ENCODE assay signal across 27 cellular contexts in genomic region chr2:214401580-214401979, GRCh38. TPM values are rescaled to one million over a fixed set of nuclear protein-coding genes. Genes with fewer than 3 reads are reported as not detected.
"Had no signal": no experiment of that assay in that cellular context is flagged by ENCODE, and none has a peak within 500 bp of the region (broad histone marks: within the 10 kb centered on the region; RNA-seq: fewer than 3 reads in every experiment).

No MANE protein-coding gene starts in this region.

- H3K4me1 ChIP-seq: psoas muscle, right lobe of liver, spleen, tibial nerve, upper lobe of right lung, vagina had no signal

- DNase-seq: cortex of kidney; dorsolateral prefrontal cortex; effector CD8-positive, alpha-beta T cell; head of caudate nucleus; kidney glomerular epithelial cell; mucosa of descending colon; naive thymus-derived CD8-positive, alpha-beta T cell; psoas muscle; retina; right lobe of liver; spleen; stimulated activated CD4-positive, alpha-beta T cell treated with anti-CD3 and anti-CD28 coated beads, Interleukin-15, amount 100 ng/mL, for 24 hours; stimulated activated CD4-positive, alpha-beta T cell treated with anti-CD3 and anti-CD28 coated beads, Interleukin-1b, Interleukin-23, amount 100 ng/mL, for 48 hours; stimulated activated CD4-positive, alpha-beta T cell treated with anti-CD3 and anti-CD28 coated beads, Interleukin-4, amount 100 ng/mL, for 24 hours; upper lobe of right lung had no signal

- H3K36me3 Mint-ChIP-seq: naive thymus-derived CD8-positive, alpha-beta T cell; stimulated activated memory B cell treated with anti-CD40 and anti-IgM and Interleukin-4, amounts not matched to agents 10 μg/mL and 1 μg/mL and 100 μg/mL, for 72 hours had no signal

- ATAC-seq: esophagus mucosa; left lobe of liver; mucosa of descending colon; naive thymus-derived CD8-positive, alpha-beta T cell; psoas muscle; right lobe of liver; stimulated activated memory B cell treated with anti-CD40 and anti-IgM and Interleukin-4, amounts not matched to agents 10 μg/mL and 1 μg/mL and 100 μg/mL, for 72 hours; upper lobe of right lung had no signal

- H3K4me1 Mint-ChIP-seq: naive thymus-derived CD8-positive, alpha-beta T cell; stimulated activated memory B cell treated with anti-CD40 and anti-IgM and Interleukin-4, amounts not matched to agents 10 μg/mL and 1 μg/mL and 100 μg/mL, for 72 hours had no signal

- H3K4me3 Mint-ChIP-seq: naive thymus-derived CD8-positive, alpha-beta T cell; stimulated activated memory B cell treated with anti-CD40 and anti-IgM and Interleukin-4, amounts not matched to agents 10 μg/mL and 1 μg/mL and 100 μg/mL, for 72 hours; stimulated activated naive CD8-positive, alpha-beta T cell treated with anti-CD3 and anti-CD28 coated beads, Interleukin-15, Interleukin-2, amounts not matched to agents 100 ng/mL and 50 ng/mL, for 24 hours had no signal

- H3K4me3 ChIP-seq: dorsolateral prefrontal cortex, hepatocyte, mucosa of descending colon, psoas muscle, right lobe of liver, spleen, tibial nerve, upper lobe of right lung, vagina had no signal

- H3K36me3 ChIP-seq: neutrophil, right lobe of liver, spleen, tibial nerve, upper lobe of right lung, vagina had no signal

- H3K9me3 Mint-ChIP-seq: stimulated activated memory B cell treated with anti-CD40 and anti-IgM and Interleukin-4, amounts not matched to agents 10 μg/mL and 1 μg/mL and 100 μg/mL, for 72 hours; stimulated activated naive CD8-positive, alpha-beta T cell treated with anti-CD3 and anti-CD28 coated beads, Interleukin-15, Interleukin-2, amounts not matched to agents 100 ng/mL and 50 ng/mL, for 24 hours had no signal

- H3K9me3 ChIP-seq: mucosa of descending colon, neutrophil, psoas muscle, right lobe of liver, spleen, tibial nerve, upper lobe of right lung, vagina had no signal

- H3K27me3 ChIP-seq: dorsolateral prefrontal cortex, hepatocyte, neutrophil, right lobe of liver, spleen, tibial nerve, upper lobe of right lung, vagina had no signal

- H3K27ac Mint-ChIP-seq: naive thymus-derived CD8-positive, alpha-beta T cell; stimulated activated memory B cell treated with anti-CD40 and anti-IgM and Interleukin-4, amounts not matched to agents 10 μg/mL and 1 μg/mL and 100 μg/mL, for 72 hours; stimulated activated naive CD8-positive, alpha-beta T cell treated with anti-CD3 and anti-CD28 coated beads, Interleukin-15, Interleukin-2, amounts not matched to agents 100 ng/mL and 50 ng/mL, for 24 hours had no signal

- H3K27me3 Mint-ChIP-seq: naive thymus-derived CD8-positive, alpha-beta T cell; stimulated activated memory B cell treated with anti-CD40 and anti-IgM and Interleukin-4, amounts not matched to agents 10 μg/mL and 1 μg/mL and 100 μg/mL, for 72 hours; stimulated activated naive CD8-positive, alpha-beta T cell treated with anti-CD3 and anti-CD28 coated beads, Interleukin-15, Interleukin-2, amounts not matched to agents 100 ng/mL and 50 ng/mL, for 24 hours had no signal

- H3K27ac ChIP-seq: dorsolateral prefrontal cortex, hepatocyte, neutrophil, psoas muscle, right lobe of liver, spleen, tibial nerve, upper lobe of right lung, vagina had no signal

RNA-seq across cellular contexts. Expression of gene VWC2L, which starts 9.3 kb away (rescaled TPM):
- total RNA-seq: esophagus mucosa; fibroblast of lung; fibroblast of villous mesenchyme; left lobe of liver; lower leg skin; mucosa of descending colon; naive thymus-derived CD8-positive, alpha-beta T cell; osteoblast; right lobe of liver; spleen; tibial nerve; upper lobe of right lung; vagina had no signal
- polyA plus RNA-seq: fibroblast of lung; hepatocyte; naive thymus-derived CD8-positive, alpha-beta T cell; psoas muscle; spleen had no signal
